In genomic region chr17:5111402-5112204, GRCh38 we compare ENCODE assay signal across 1 cellular context.
A peak's percentile ranks its signal among the peaks of the same experiment; 100 is the strongest.
TF ChIP-seq lines count a peak whose summit lies in the region.

Gene ZNF232, minus strand, starts transcription at chr17:5111878. Its CDS starts 56 bp downstream, at chr17:5111822.

TF ChIP-seq in K562, 482 proteins besides CTCF, POLR2A, EP300 and RAD21 (continued from another document and continues in another):
- TF ChIP-seq USF1 (CRISPR knock-in tag; IDR thresholded peaks at IDR 0.05): peak; percentile 76
- TF ChIP-seq CEBPB (tag; IDR thresholded peaks at IDR 0.05): no peak
- no peak for TF ChIP-seq PCBP2 (IDR thresholded peaks at IDR 0.05; ENCODE audit: low read depth, low read length, poor library complexity, severe bottlenecking)
- TF ChIP-seq PPARD (CRISPR knock-in tag; IDR thresholded peaks at IDR 0.05): no peak
- TF ChIP-seq SIRT6 (IDR thresholded peaks at IDR 0.05; ENCODE audit: low read depth, low read length): no peak
- no peak for TF ChIP-seq NELFE (IDR thresholded peaks at IDR 0.05; ENCODE audit: insufficient read depth, insufficient read length)
- TF ChIP-seq ZNF23 (CRISPR knock-in tag; IDR thresholded peaks at IDR 0.05): no peak
- TF ChIP-seq ETS2 (tag; IDR thresholded peaks at IDR 0.05; ENCODE audit: borderline replicate concordance, poor library complexity, severe bottlenecking): no peak
- TF ChIP-seq FOXA1 (IDR thresholded peaks at IDR 0.05; ENCODE audit: borderline replicate concordance): no peak
- TF ChIP-seq ZFPM2 (CRISPR knock-in tag; IDR thresholded peaks at IDR 0.05): no peak
- TF ChIP-seq SLC30A9 (CRISPR knock-in tag; IDR thresholded peaks at IDR 0.05): no peak
- TF ChIP-seq YBX1 (IDR thresholded peaks at IDR 0.05): no peak
- TF ChIP-seq ZBTB26 (CRISPR knock-in tag; IDR thresholded peaks at IDR 0.05): no peak
- no peak for TF ChIP-seq ZSCAN29 (IDR thresholded peaks at IDR 0.05)
- no peak for TF ChIP-seq ZNF431 (CRISPR knock-in tag; IDR thresholded peaks at IDR 0.05)
- peak; percentile 65; the same call in 1 of the 2 replicates for TF ChIP-seq RB1 (IDR thresholded peaks at IDR 0.05; ENCODE audit: low read depth)
- no peak for TF ChIP-seq MYNN (IDR thresholded peaks at IDR 0.05)
- no peak for TF ChIP-seq MYNN (CRISPR knock-in tag; IDR thresholded peaks at IDR 0.05)
- no peak for TF ChIP-seq IRF9 (tag; IDR thresholded peaks at IDR 0.05)
- TF ChIP-seq DIDO1 (tag; IDR thresholded peaks at IDR 0.05; ENCODE audit: low read depth): no peak
- TF ChIP-seq SPI1 (IDR thresholded peaks at IDR 0.05; ENCODE audit: borderline replicate concordance, low read depth, low read length): no peak
- TF ChIP-seq NBN (IDR thresholded peaks at IDR 0.05; ENCODE audit: low read depth): no peak
- no peak for TF ChIP-seq DNMT1 (IDR thresholded peaks at IDR 0.05)
- 0 out of 4 replicates have a peak, but pooled peaks of 1 of the 2 experiments have one; percentile 18 for TF ChIP-seq TEAD1 (CRISPR knock-in tag; IDR thresholded peaks at IDR 0.05)
- TF ChIP-seq TRIM24 (IDR thresholded peaks at IDR 0.05): no peak
- no peak for TF ChIP-seq ZBTB34 (CRISPR knock-in tag; IDR thresholded peaks at IDR 0.05)
- no peak for TF ChIP-seq POLR3A (IDR thresholded peaks at IDR 0.05; ENCODE audit: borderline replicate concordance, extremely low read depth, insufficient read depth, insufficient read length)
- TF ChIP-seq ATF1 (CRISPR knock-in tag; IDR thresholded peaks at IDR 0.05): no peak
- peak; percentile 55 for TF ChIP-seq ATF1 (tag; IDR thresholded peaks at IDR 0.05)
- no peak for TF ChIP-seq ZKSCAN8 (CRISPR knock-in tag; IDR thresholded peaks at IDR 0.05)
- no peak for TF ChIP-seq HES1 (IDR thresholded peaks at IDR 0.05; ENCODE audit: low read depth)
- no peak for TF ChIP-seq TOE1 (IDR thresholded peaks at IDR 0.05; ENCODE audit: borderline replicate concordance)
- no peak for TF ChIP-seq TOE1 (CRISPR knock-in tag; IDR thresholded peaks at IDR 0.05; ENCODE audit: borderline replicate concordance, low read depth)
- no peak for TF ChIP-seq ZNF280B (CRISPR knock-in tag; IDR thresholded peaks at IDR 0.05)
- TF ChIP-seq ZNF12 (CRISPR knock-in tag; IDR thresholded peaks at IDR 0.05): 0 out of 2 replicates have a peak, but pooled peaks have one; percentile 8
- 0 out of 2 replicates have a peak, but pooled peaks have one; percentile 63 for TF ChIP-seq FOXP1 (CRISPR knock-in tag; IDR thresholded peaks at IDR 0.05)
- TF ChIP-seq SMARCA4 (IDR thresholded peaks at IDR 0.05): no peak
- no peak for TF ChIP-seq TAF15 (IDR thresholded peaks at IDR 0.05; ENCODE audit: low read depth, low read length)
- TF ChIP-seq HDAC8 (tag; IDR thresholded peaks at IDR 0.05): no peak
- no peak for TF ChIP-seq PTBP1 (IDR thresholded peaks at IDR 0.05; ENCODE audit: low read depth, low read length)
- no peak for TF ChIP-seq ILF3 (IDR thresholded peaks at IDR 0.05; ENCODE audit: borderline replicate concordance)
- TF ChIP-seq FOXO4 (CRISPR knock-in tag; IDR thresholded peaks at IDR 0.05): no peak
- no peak for TF ChIP-seq CAMTA2 (CRISPR knock-in tag; conservative IDR thresholded peaks at IDR 0.05)
- no peak for TF ChIP-seq FOSL1 (tag; conservative IDR thresholded peaks at IDR 0.05)
- TF ChIP-seq CSDE1 (IDR thresholded peaks at IDR 0.05): no peak
- no peak for TF ChIP-seq SREBF2 (CRISPR knock-in tag; IDR thresholded peaks at IDR 0.05)
- no peak for TF ChIP-seq KAT7 (CRISPR knock-in tag; IDR thresholded peaks at IDR 0.05; ENCODE audit: borderline replicate concordance)
- no peak for TF ChIP-seq MEF2D (tag; conservative IDR thresholded peaks at IDR 0.05; ENCODE audit: low read depth)
- TF ChIP-seq JUN (IDR thresholded peaks at IDR 0.05; ENCODE audit: borderline replicate concordance, low read depth, low read length): no peak
- TF ChIP-seq JUN (CRISPR knock-in tag; IDR thresholded peaks at IDR 0.05; ENCODE audit: borderline replicate concordance): no peak
- TF ChIP-seq SNRNP70 (optimal IDR thresholded peaks at IDR 0.05; ENCODE audit: low read depth, low read length): no peak
- no peak for TF ChIP-seq DEAF1 (CRISPR knock-in tag; IDR thresholded peaks at IDR 0.05)
- TF ChIP-seq SAFB2 (IDR thresholded peaks at IDR 0.05; ENCODE audit: borderline replicate concordance, low read depth, low read length, severe bottlenecking): no peak
- TF ChIP-seq GABPB1 (CRISPR knock-in tag; IDR thresholded peaks at IDR 0.05): peak; percentile 73; the same call in 1 of the 2 replicates
